In genomic region chr10:3869036-3869435, GRCh38 we compare ENCODE assay signal across 15 cellular contexts.
DNase-seq lines count a peak whose midpoint lies in the region; ATAC-seq, FAIRE-seq and TF ChIP-seq lines count a peak whose summit lies in the region.
"Had no signal": no experiment of that assay in that cellular context is flagged by ENCODE, and none has a peak within 500 bp of the region (broad histone marks: within the 10 kb centered on the region; RNA-seq: fewer than 3 reads in every experiment).

No MANE protein-coding gene starts in this region.

- DNase-seq in GM12891 (ENCODE audit: insufficient read length, low spot score): no peak
- DNase-seq in Panc1 (ENCODE audit: low read depth, low spot score): no peak
- no peak for DNase-seq in mesenchymal stem cell
- no peak for DNase-seq in NCI-H1092 (lab: John Stamatoyannopoulos, UW)
- no peak for DNase-seq in HUDEP-2 (lab: John Stamatoyannopoulos, UW; ENCODE audit: unreplicated experiment in 76 of 76)
- no peak for DNase-seq in 8988T
- DNase-seq: activated CD4-positive, alpha-beta T cell treated with anti-CD3 and anti-CD28 coated beads for 1 hour; activated naive CD8-positive, alpha-beta T cell treated with anti-CD3 and anti-CD28 coated beads, Interleukin-2, amount 10 ng/mL, durations not matched to agents 7 days and 5 days; dermis blood vessel endothelial cell; NCI-H1417; NCI-H774; stimulated activated CD4-positive, alpha-beta T cell treated with anti-CD3 and anti-CD28 coated beads, Interleukin-15, amount 100 ng/mL, for 24 hours had no signal

- intact Hi-C loops in Panc1 (cut with micrococcal nuclease; ENCODE audit: unreplicated experiment): no loop called here

- H3K4me2 ChIP-seq in mesenchymal stem cell (ENCODE audit: low read length, poor library complexity, severe bottlenecking): no peak overlapping the region

- peak overlapping the region; percentile 72; the same call in 1 of the 2 replicates for H3K27ac ChIP-seq in Panc1 (ENCODE audit: low read length)
- no peak overlapping the region for H3K27ac ChIP-seq in mesenchymal stem cell (ENCODE audit: low read length, poor library complexity, severe bottlenecking)

- H4K8ac ChIP-seq in mesenchymal stem cell (ENCODE audit: low read length): no peak overlapping the region

- H3K9me3 ChIP-seq in Panc1 (ENCODE audit: control insufficient read depth, insufficient read depth, low read depth, low read length): no peaks in the 10 kb centered on the region
- no peaks in the 10 kb centered on the region for H3K9me3 ChIP-seq in mesenchymal stem cell (ENCODE audit: control insufficient read depth, low read length)

- POLR2A ChIA-PET in Panc1 (lab: Charles Lee): interaction anchor here (1.2 kb wide), 1 partner anchor 16 kb away, joined by 3 read pairs; no protein-coding TSS in a partner anchor

- H3K4me3 ChIP-seq in Panc1 (ENCODE audit: low read depth in 2 of 2, low read length in 2 of 2): no peak overlapping the region
- no peak overlapping the region for H3K4me3 ChIP-seq in mesenchymal stem cell (ENCODE audit: insufficient read depth in 1 of 2, low read depth in 1 of 2, low read length in 2 of 2)

- BruUV-seq in Panc1 (replicated peaks; lab: Mats Ljungman, UMichigan): no TSS peak

- FAIRE-seq in GM12891 (lab: Jason Lieb, UNC): peak; percentile 52
- FAIRE-seq: islet of Langerhans had no signal

- H2AK5ac ChIP-seq in mesenchymal stem cell (ENCODE audit: low read length, severe bottlenecking): no peak overlapping the region

- peak overlapping the region; percentile 3 to 53 for H2BK12ac ChIP-seq in mesenchymal stem cell (ENCODE audit: low read length in 2 of 2)

- no peak overlapping the region for H3K14ac ChIP-seq in mesenchymal stem cell (ENCODE audit: low read length in 2 of 2)

- TF ChIP-seq CTCF in Panc1 (IDR thresholded peaks at IDR 0.05): no peak

- peak; percentile 27 for ATAC-seq in GM21576 (IDR thresholded peaks at IDR 0.05; ENCODE audit: unreplicated experiment)
- no peak for ATAC-seq in Panc1
- no peak for ATAC-seq in esophagus mucosa

- no peak overlapping the region for H3K4ac ChIP-seq in mesenchymal stem cell (ENCODE audit: low read depth in 1 of 2, low read length in 2 of 2)

- H2BK5ac ChIP-seq in mesenchymal stem cell (ENCODE audit: low read depth, low read length, poor library complexity, severe bottlenecking): no peak overlapping the region

- H3K18ac ChIP-seq in mesenchymal stem cell (ENCODE audit: low read depth in 1 of 2, low read length in 2 of 2): no peak overlapping the region

- CTCF ChIA-PET in Panc1 (lab: Charles Lee): no interaction called here

- H3K79me1 ChIP-seq in mesenchymal stem cell (replicated peaks; ENCODE audit: low read length, poor library complexity, severe bottlenecking): no peaks in the 10 kb centered on the region

- in situ Hi-C loops in Panc1 (cut with HindIII; ENCODE audit: low pct_unique_long_range_greater_than_20kb, low sequenced_read_pairs): no loop called here

- no peak overlapping the region for H2BK120ac ChIP-seq in mesenchymal stem cell (ENCODE audit: low read depth, low read length)

- H3K4me1 ChIP-seq in Panc1 (ENCODE audit: control insufficient read depth, insufficient read depth, low read length) (peaks cover 10% of the 10 kb centered on the region), mesenchymal stem cell (ENCODE audit: control insufficient read depth, insufficient read depth, low read depth, low read length) (no peaks in the 10 kb centered on the region)

- H3K23ac ChIP-seq in mesenchymal stem cell (ENCODE audit: low read length in 2 of 2): no peak overlapping the region

- no peak overlapping the region for H4K91ac ChIP-seq in mesenchymal stem cell (ENCODE audit: low read length)

- H2AFZ ChIP-seq in mesenchymal stem cell (ENCODE audit: low read depth, low read length): no peak overlapping the region

- no peak overlapping the region for H2BK15ac ChIP-seq in mesenchymal stem cell (ENCODE audit: low read depth, poor library complexity, severe bottlenecking)

- no peak overlapping the region for H3K9ac ChIP-seq in mesenchymal stem cell (ENCODE audit: low read length)

- H3K36me3 ChIP-seq in Panc1 (ENCODE audit: control insufficient read depth, insufficient read depth, low read length) (no peaks in the 10 kb centered on the region), mesenchymal stem cell (ENCODE audit: control insufficient read depth in 1 of 2, insufficient read depth in 2 of 2, low read depth in 1 of 2, low read length in 2 of 2) (no peaks in the 10 kb centered on the region)

- TF ChIP-seq POLR2A in GM12891 (IDR thresholded peaks at IDR 0.05; ENCODE audit: low read depth, low read length): no peak

- H3K27me3 ChIP-seq in Panc1 (ENCODE audit: control insufficient read depth, insufficient read depth, low read length): no peaks in the 10 kb centered on the region
- H3K27me3 ChIP-seq in mesenchymal stem cell (ENCODE audit: control insufficient read depth in 1 of 2, insufficient read depth in 1 of 2, low read length in 2 of 2): no peaks in the 10 kb centered on the region

TF ChIP-seq in GM12891, 5 proteins besides CTCF, POLR2A, EP300 and RAD21:
- no peak for TF ChIP-seq PAX5 (IDR thresholded peaks at IDR 0.05; ENCODE audit: insufficient read depth, low read length, severe bottlenecking)
- TF ChIP-seq TAF1 (IDR thresholded peaks at IDR 0.05; ENCODE audit: low read depth, low read length): no peak
- TF ChIP-seq POLR2AphosphoS5 (IDR thresholded peaks at IDR 0.05; ENCODE audit: low read depth, low read length): no peak
- TF ChIP-seq POU2F2 (IDR thresholded peaks at IDR 0.05; ENCODE audit: low read depth, low read length): peak; percentile 39; the same call in 1 of the 2 replicates
- no peak for TF ChIP-seq SPI1 (IDR thresholded peaks at IDR 0.05; ENCODE audit: low read depth, low read length)
TF ChIP-seq in GM12891: peak in this region for 1.
